In the genomic region with DNA sequence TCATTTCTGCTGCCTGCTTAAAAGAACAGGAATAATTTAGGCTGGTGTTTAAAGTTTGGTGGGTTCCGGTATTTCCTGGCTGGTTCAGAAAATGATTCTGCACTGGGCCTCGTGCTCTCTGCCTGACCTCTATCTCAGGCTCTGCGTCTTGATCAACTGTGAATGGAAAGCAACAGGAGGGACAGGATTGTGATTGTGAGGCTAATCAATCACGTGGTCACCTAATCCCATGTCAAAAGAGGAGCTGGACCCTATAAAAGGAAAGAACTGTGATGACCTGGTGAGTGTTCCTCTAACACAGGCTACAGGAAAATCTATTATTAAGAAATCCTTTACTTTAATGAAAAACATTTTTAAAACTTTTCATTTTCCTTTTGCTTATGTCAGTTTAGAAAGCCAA, we compare ENCODE assay signal across 1 cellular context.
TF ChIP-seq lines count a peak whose summit lies in the region.

A gene with protein sequence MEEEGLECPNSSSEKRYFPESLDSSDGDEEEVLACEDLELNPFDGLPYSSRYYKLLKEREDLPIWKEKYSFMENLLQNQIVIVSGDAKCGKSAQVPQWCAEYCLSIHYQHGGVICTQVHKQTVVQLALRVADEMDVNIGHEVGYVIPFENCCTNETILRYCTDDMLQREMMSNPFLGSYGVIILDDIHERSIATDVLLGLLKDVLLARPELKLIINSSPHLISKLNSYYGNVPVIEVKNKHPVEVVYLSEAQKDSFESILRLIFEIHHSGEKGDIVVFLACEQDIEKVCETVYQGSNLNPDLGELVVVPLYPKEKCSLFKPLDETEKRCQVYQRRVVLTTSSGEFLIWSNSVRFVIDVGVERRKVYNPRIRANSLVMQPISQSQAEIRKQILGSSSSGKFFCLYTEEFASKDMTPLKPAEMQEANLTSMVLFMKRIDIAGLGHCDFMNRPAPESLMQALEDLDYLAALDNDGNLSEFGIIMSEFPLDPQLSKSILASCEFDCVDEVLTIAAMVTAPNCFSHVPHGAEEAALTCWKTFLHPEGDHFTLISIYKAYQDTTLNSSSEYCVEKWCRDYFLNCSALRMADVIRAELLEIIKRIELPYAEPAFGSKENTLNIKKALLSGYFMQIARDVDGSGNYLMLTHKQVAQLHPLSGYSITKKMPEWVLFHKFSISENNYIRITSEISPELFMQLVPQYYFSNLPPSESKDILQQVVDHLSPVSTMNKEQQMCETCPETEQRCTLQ (minus strand): TSS at position 101 of the 400 bp plus-strand sequence. CDS start 468 bp downstream, outside the sequence.

TF ChIP-seq in IMR-90, 13 proteins besides CTCF, POLR2A, EP300 and RAD21:
- TF ChIP-seq NFE2L2 (IDR thresholded peaks at IDR 0.05; ENCODE audit: low read depth, low read length) (no peak), RFX5 (IDR thresholded peaks at IDR 0.05; ENCODE audit: low read depth, low read length) (no peak), CHD1 (IDR thresholded peaks at IDR 0.05; ENCODE audit: low read depth, low read length) (no peak)
